7 cellular contexts compared by ENCODE assay signal in the genomic region with DNA sequence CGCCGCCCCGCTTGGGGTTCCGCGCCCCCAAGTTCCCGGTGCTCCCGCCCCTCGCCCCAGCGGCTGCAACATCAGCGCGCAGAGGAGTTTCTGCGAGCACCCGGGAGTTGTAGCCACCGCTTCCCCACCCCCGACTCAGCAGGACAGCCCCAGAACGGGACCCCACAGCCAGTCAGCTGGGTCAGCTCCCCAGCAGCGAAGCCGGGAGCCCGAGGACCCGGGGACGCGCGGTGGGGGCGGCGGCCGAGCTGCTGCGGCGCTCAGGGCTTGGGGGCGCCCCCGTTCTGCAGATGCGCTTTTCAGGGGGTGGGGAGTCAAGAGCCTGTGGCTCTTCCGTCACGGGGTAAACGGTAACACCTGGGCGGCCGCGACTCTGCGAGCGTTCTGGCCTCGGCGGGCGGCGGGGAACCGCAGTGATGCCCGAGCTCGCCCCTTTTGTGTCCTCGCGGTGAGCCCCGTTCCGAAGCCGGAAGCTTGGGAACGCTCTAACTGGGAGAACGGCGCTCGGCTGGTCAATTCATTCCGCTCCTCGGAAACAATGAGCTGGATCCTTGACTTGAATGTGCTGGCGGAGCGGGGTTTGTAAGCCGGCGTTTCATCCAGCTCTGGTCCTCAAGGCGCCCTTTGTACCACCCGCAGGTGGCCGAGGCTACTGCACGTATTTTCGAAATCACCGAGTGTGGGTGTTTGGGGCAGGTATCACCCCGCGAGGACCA. TPM values are rescaled to one million over a fixed set of nuclear protein-coding genes. Genes with fewer than 3 reads are reported as not detected.
DNase-seq lines count a peak whose midpoint lies in the region; ATAC-seq and TF ChIP-seq lines count a peak whose summit lies in the region.

No MANE protein-coding gene starts in this region.

- DNase-seq in GM13976 (ENCODE audit: low spot score) (peak; percentile 83), NCI-H128 (lab: John Stamatoyannopoulos, UW; ENCODE audit: unreplicated experiment) (peak; percentile 48), WTC11 (ENCODE audit: low spot score) (peak; percentile 79), kidney epithelial cell (ENCODE audit: low read depth) (peak; percentile 50)
- DNase-seq in central memory CD4-positive, alpha-beta T cell = peak; percentile 62
- peak; percentile 58 to 68 for DNase-seq in stimulated activated CD4-positive, alpha-beta T cell treated with anti-CD3 and anti-CD28 coated beads, Interleukin-15, amount 100 ng/mL, for 48 hours (ENCODE audit: low read depth in 2 of 2)

- peak overlapping the region; percentile 23; the same call in 1 of the 2 replicates for H3K27ac Mint-ChIP-seq in WTC11

- H3K4me1 Mint-ChIP-seq in WTC11 = peaks cover 19% of the 10 kb centered on the region

- TF ChIP-seq CTCF in GM13976 (IDR thresholded peaks at IDR 0.05; ENCODE audit: borderline replicate concordance, control extremely low read depth, extremely low read depth, insufficient read depth, missing control alignments) = peak; percentile 23
- TF ChIP-seq CTCF in WTC11 (IDR thresholded peaks at IDR 0.05) = peak; percentile 8; the same call in 1 of the 2 replicates
- peak; percentile 77 for TF ChIP-seq CTCF in kidney epithelial cell (IDR thresholded peaks at IDR 0.05; ENCODE audit: insufficient read depth, low read length, poor library complexity, severe bottlenecking)

- H3K27me3 ChIP-seq in kidney epithelial cell (ENCODE audit: control insufficient read depth, insufficient read depth, low read length) = no peaks in the 10 kb centered on the region

- in situ Hi-C loops in GM13976 (cut with MboI; ENCODE audit: low sequenced_read_pairs, unreplicated experiment) = no loop called here

- peak overlapping the region; percentile 89 for H3K4me3 Mint-ChIP-seq in WTC11

- peaks cover 64% of the 10 kb centered on the region for H3K27me3 Mint-ChIP-seq in WTC11 (ENCODE audit: low read depth)

- H3K9me3 Mint-ChIP-seq in WTC11 = no peaks in the 10 kb centered on the region

- H3K36me3 Mint-ChIP-seq in WTC11 = no peaks in the 10 kb centered on the region

- peak; percentile 59 for ATAC-seq in HG02623 (IDR thresholded peaks at IDR 0.05; ENCODE audit: unreplicated experiment)
- ATAC-seq in WTC11 = peak; percentile 66

- CTCF ChIA-PET in WTC11 (lab: Charles Lee) = interaction anchor here (0.8 to 2.5 kb wide), 18 partner anchors 9 to 217 kb away, joined by 3 to 20 read pairs (median 4); no protein-coding TSS in a partner anchor

- POLR2A ChIA-PET in WTC11 (lab: Charles Lee) = interaction anchor here (0.5 to 1.3 kb wide), 3 partner anchors 154 to 801 kb away, joined by 3 to 6 read pairs (median 5); no protein-coding TSS in a partner anchor

- peak overlapping the region; percentile 70 for H3K4me3 ChIP-seq in kidney epithelial cell (ENCODE audit: low read depth, low read length)

- no peaks in the 10 kb centered on the region for H3K36me3 ChIP-seq in kidney epithelial cell (ENCODE audit: control insufficient read depth, insufficient read depth, low read length)

TF ChIP-seq in WTC11, 78 proteins besides CTCF, POLR2A, EP300 and RAD21 (continues in another document):
- TF ChIP-seq PRRX2 (CRISPR knock-in tag; IDR thresholded peaks at IDR 0.05) = no peak
- no peak for TF ChIP-seq ZBTB21 (CRISPR knock-in tag; IDR thresholded peaks at IDR 0.05; ENCODE audit: borderline replicate concordance)
- TF ChIP-seq SOX15 (CRISPR knock-in tag; IDR thresholded peaks at IDR 0.05) = no peak
- TF ChIP-seq HMGXB4 (CRISPR knock-in tag; IDR thresholded peaks at IDR 0.05) = peak; percentile 91
- 0 out of 2 replicates have a peak, but pooled peaks have one; percentile 32 for TF ChIP-seq TEAD1 (CRISPR knock-in tag; IDR thresholded peaks at IDR 0.05)
- no peak for TF ChIP-seq IRF1 (CRISPR knock-in tag; IDR thresholded peaks at IDR 0.05)
- TF ChIP-seq NFYB (CRISPR knock-in tag; conservative IDR thresholded peaks at IDR 0.05; ENCODE audit: low read depth) = no peak
- TF ChIP-seq PREB (CRISPR knock-in tag; IDR thresholded peaks at IDR 0.05; ENCODE audit: borderline replicate concordance) = no peak
- peak; percentile 87 for TF ChIP-seq PRDM15 (CRISPR knock-in tag; IDR thresholded peaks at IDR 0.05)

RNA-seq across cellular contexts. Expression of gene PLEKHG1, which starts 0.8 kb away (rescaled TPM):
- total RNA-seq in WTC11 (2021) = 2.6 to 3.5 TPM (median 2.7 TPM) in 3 replicates
- 27.8 and 52.9 TPM in 2 replicates for total RNA-seq in kidney epithelial cell

Comparison
In these comparisons a context has a peak if more than half of its experiments do, and no peak if none do; other contexts are left out.
1. Peak in every context shown above with its lines: DNase-seq, ATAC-seq and H3K4me3 ChIP-seq.
2. CTCF ChIP-seq: peak in every context shown above with its lines; median percentile 77 in kidney epithelial cell; 23 in GM13976; 8 in WTC11.